Comparison of ENCODE assay signal across 8 cellular contexts in the genomic region with DNA sequence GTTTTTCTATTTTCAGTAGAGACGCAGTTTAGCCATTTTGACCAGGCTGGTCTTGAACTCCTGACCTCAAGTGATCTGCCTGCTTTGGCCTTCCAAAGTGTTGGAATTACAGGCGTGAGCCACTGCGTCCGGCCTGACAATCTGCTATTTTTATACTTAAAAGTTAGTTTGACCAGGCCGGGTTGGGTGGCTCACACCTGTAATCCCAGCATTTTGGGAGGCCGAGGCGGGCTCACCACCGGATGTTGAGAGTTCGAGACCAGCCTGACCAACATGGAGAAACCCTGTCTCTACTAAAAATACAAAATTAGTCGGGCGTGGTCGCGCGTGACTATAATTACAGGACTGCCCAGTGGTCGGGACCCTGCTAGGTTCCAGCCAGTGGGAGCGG. TPM values are rescaled to one million over a fixed set of nuclear protein-coding genes. Genes with fewer than 3 reads are reported as not detected.
DNase-seq lines count a peak whose midpoint lies in the region; ATAC-seq, FAIRE-seq and TF ChIP-seq lines count a peak whose summit lies in the region.
"Not testable (repeated sequence)": the region's sequence is repeated elsewhere in the genome, so short reads cannot be mapped to it uniquely, and the experiment has no call there.

No MANE protein-coding gene starts in this region.

- peak overlapping the region in 7 of 10 experiments; percentile 27 to 54 (median 38); a peak in 10 of 20 replicates for H3K4me3 ChIP-seq in BLaER1 treated with 17β-estradiol and CSF1 and Interleukin-3, amounts not matched to agents 10 nM and 100 nM
- not testable (repeated sequence) for H3K4me3 ChIP-seq in IMR-90 (ENCODE audit: insufficient read depth, low read depth, low read length); GM12878
- H3K4me3 ChIP-seq in esophagus muscularis mucosa (peak overlapping the region; percentile 48 to 59 (median 48)), skeletal muscle tissue (ENCODE audit: low read length in 3 of 3) (peak overlapping the region in 2 of 3 donors; percentile 29 to 52), upper lobe of right lung (peak overlapping the region; percentile 44)

- H3K9me3 Mint-ChIP-seq in activated CD4-positive, alpha-beta T cell treated with anti-CD3 and anti-CD28 coated beads, Interleukin-2, amount 10 ng/mL, durations not matched to agents 24 days and 14 days; memory B cell: not testable (repeated sequence)

- H2BK20ac ChIP-seq in IMR-90 (ENCODE audit: low read depth, low read length): not testable (repeated sequence)

- H4K20me1 ChIP-seq in BLaER1 treated with 17β-estradiol and CSF1 and Interleukin-3, amounts not matched to agents 10 nM and 100 nM; IMR-90 (ENCODE audit: insufficient read depth, low read length); GM12878 (ENCODE audit: control insufficient read depth, insufficient read depth): not testable (repeated sequence)

- not testable (repeated sequence) for FAIRE-seq in GM12878 (lab: Jason Lieb, UNC)

- H2BK15ac ChIP-seq in IMR-90 (ENCODE audit: low read depth, low read length): not testable (repeated sequence)

- not testable (repeated sequence) for H3K14ac ChIP-seq in IMR-90 (replicated peaks; ENCODE audit: low read depth, low read length)

- peaks cover 16% of the 10 kb centered on the region for H3K4me1 Mint-ChIP-seq in activated CD4-positive, alpha-beta T cell treated with anti-CD3 and anti-CD28 coated beads, Interleukin-2, amount 10 ng/mL, durations not matched to agents 24 days and 14 days
- peaks cover 10% of the 10 kb centered on the region for H3K4me1 Mint-ChIP-seq in memory B cell

- not testable (repeated sequence) for BruUV-seq in IMR-90 (replicated peaks; lab: Mats Ljungman, UMichigan); GM12878 (replicated peaks; lab: Mats Ljungman, UMichigan)

- not testable (repeated sequence) for H2BK5ac ChIP-seq in IMR-90 (ENCODE audit: low read depth, low read length, poor library complexity, severe bottlenecking)

- not testable (repeated sequence) for H4K8ac ChIP-seq in IMR-90 (ENCODE audit: low read depth in 2 of 2, low read length in 2 of 2)

- H3K9ac ChIP-seq in BLaER1 treated with 17β-estradiol and CSF1 and Interleukin-3, amounts not matched to agents 10 nM and 100 nM; IMR-90 (ENCODE audit: low read depth, low read length); GM12878 (ENCODE audit: control insufficient read depth, insufficient read depth, low read length); skeletal muscle tissue (ENCODE audit: low read depth in 1 of 3, low read length in 3 of 3): not testable (repeated sequence)

- CTCF ChIA-PET in IMR-90 (lab: Yijun Ruan, JAX): interaction anchor here (1.0 kb wide), 1 partner anchor 55 kb away, joined by 4 read pairs; no protein-coding TSS in a partner anchor
- CTCF ChIA-PET in GM12878 (lab: Yijun Ruan, JAX): not testable (repeated sequence)

- H3K9me3 ChIP-seq in BLaER1 treated with 17β-estradiol and CSF1 and Interleukin-3, amounts not matched to agents 10 nM and 100 nM (replicated peaks in 1 of 11); IMR-90 (ENCODE audit: control insufficient read depth, insufficient read depth, low read length); GM12878 (replicated peaks; ENCODE audit: control insufficient read depth, insufficient read depth, low read length); esophagus muscularis mucosa; skeletal muscle tissue (ENCODE audit: control insufficient read depth in 3 of 3, low read length in 3 of 3); upper lobe of right lung: not testable (repeated sequence)

- peak overlapping the region in 5 of 11 experiments; percentile 12 to 50 (median 22); a peak in 5 of 22 replicates for H3K4me2 ChIP-seq in BLaER1 treated with 17β-estradiol and CSF1 and Interleukin-3, amounts not matched to agents 10 nM and 100 nM
- not testable (repeated sequence) for H3K4me2 ChIP-seq in IMR-90 (ENCODE audit: low read depth, low read length)
- peak overlapping the region; percentile 35; the same call in 1 of the 2 replicates for H3K4me2 ChIP-seq in GM12878 (ENCODE audit: control insufficient read depth, insufficient read depth)

- H3K27ac Mint-ChIP-seq in activated CD4-positive, alpha-beta T cell treated with anti-CD3 and anti-CD28 coated beads, Interleukin-2, amount 10 ng/mL, durations not matched to agents 24 days and 14 days: peak overlapping the region; percentile 69
- H3K27ac Mint-ChIP-seq in memory B cell: peak overlapping the region; percentile 45

- H4K5ac ChIP-seq in IMR-90 (ENCODE audit: low read depth, low read length): not testable (repeated sequence)

- TF ChIP-seq CTCF in IMR-90 (conservative IDR thresholded peaks at IDR 0.05; ENCODE audit: low read depth, low read length); GM12878 (IDR thresholded peaks at IDR 0.05 in 2 of 3, conservative IDR thresholded peaks at IDR 0.05 in 1 of 3; ENCODE audit: control insufficient read depth in 2 of 3, extremely low read depth in 1 of 3, insufficient read depth in 1 of 3, low read depth in 3 of 3, low read length in 3 of 3); esophagus muscularis mucosa (IDR thresholded peaks at IDR 0.05); upper lobe of right lung (IDR thresholded peaks at IDR 0.05): not testable (repeated sequence)

- not testable (repeated sequence) for H3K18ac ChIP-seq in IMR-90 (ENCODE audit: low read depth, low read length)

- not testable (repeated sequence) for H2AK5ac ChIP-seq in IMR-90 (ENCODE audit: low read depth, low read length)

- not testable (repeated sequence) for TF ChIP-seq RAD21 in IMR-90 (IDR thresholded peaks at IDR 0.05; ENCODE audit: low read length); GM12878 (IDR thresholded peaks at IDR 0.05; ENCODE audit: insufficient read depth, low read depth, low read length)

- H3K9me1 ChIP-seq in IMR-90 (ENCODE audit: insufficient read depth, low read length): not testable (repeated sequence)

- DNase-seq in IMR-90; activated CD4-positive, alpha-beta T cell treated with anti-CD3 and anti-CD28 coated beads, Interleukin-2, amount 10 ng/mL, durations not matched to agents 24 days and 14 days; GM12878 (ENCODE audit: low read depth, low spot score); esophagus muscularis mucosa (ENCODE audit: extremely low spot score); memory B cell (ENCODE audit: low spot score in 2 of 2); upper lobe of right lung: not testable (repeated sequence)

- dilution Hi-C loops in IMR-90 (cut with HindIII; ENCODE audit: low sequenced_read_pairs, unreplicated experiment): not testable (repeated sequence)

- not testable (repeated sequence) for H2BK120ac ChIP-seq in IMR-90 (ENCODE audit: low read depth, low read length)

- H3K27me3 Mint-ChIP-seq in activated CD4-positive, alpha-beta T cell treated with anti-CD3 and anti-CD28 coated beads, Interleukin-2, amount 10 ng/mL, durations not matched to agents 24 days and 14 days; memory B cell: not testable (repeated sequence)

- not testable (repeated sequence) for H3K36me3 ChIP-seq in BLaER1 treated with 17β-estradiol and CSF1 and Interleukin-3, amounts not matched to agents 10 nM and 100 nM; IMR-90 (ENCODE audit: control insufficient read depth, insufficient read depth, low read length); GM12878 (ENCODE audit: control insufficient read depth in 2 of 2, insufficient read depth in 2 of 2, low read length in 1 of 2); esophagus muscularis mucosa; skeletal muscle tissue (ENCODE audit: control insufficient read depth in 3 of 3, insufficient read depth in 3 of 3, low read length in 3 of 3); upper lobe of right lung

- H3K79me1 ChIP-seq in IMR-90 (ENCODE audit: low read depth in 1 of 2, low read length in 2 of 2): not testable (repeated sequence)

- not testable (repeated sequence) for H3K27me3 ChIP-seq in BLaER1 treated with 17β-estradiol and CSF1 and Interleukin-3, amounts not matched to agents 10 nM and 100 nM; IMR-90 (ENCODE audit: control insufficient read depth, insufficient read depth, low read length); GM12878 (replicated peaks in 1 of 2; ENCODE audit: control insufficient read depth in 2 of 2, insufficient read depth in 2 of 2, low read length in 1 of 2); esophagus muscularis mucosa; skeletal muscle tissue (ENCODE audit: control insufficient read depth in 3 of 3, insufficient read depth in 3 of 3, low read length in 3 of 3); upper lobe of right lung

- TF ChIP-seq EP300 in GM12878 (IDR thresholded peaks at IDR 0.05; ENCODE audit: borderline replicate concordance in 1 of 2, control insufficient read depth in 1 of 2, low read depth in 2 of 2, low read length in 2 of 2); esophagus muscularis mucosa (IDR thresholded peaks at IDR 0.05): not testable (repeated sequence)

- peak overlapping the region; percentile 56 for H3K4me3 Mint-ChIP-seq in activated CD4-positive, alpha-beta T cell treated with anti-CD3 and anti-CD28 coated beads, Interleukin-2, amount 10 ng/mL, durations not matched to agents 24 days and 14 days
- peak overlapping the region; percentile 70 for H3K4me3 Mint-ChIP-seq in memory B cell

- 0 out of 22 replicates have a peak overlapping the region, but pooled peaks of 1 of the 11 experiments have one; percentile 6 for H3K27ac ChIP-seq in BLaER1 treated with 17β-estradiol and CSF1 and Interleukin-3, amounts not matched to agents 10 nM and 100 nM
- H3K27ac ChIP-seq in IMR-90 (ENCODE audit: insufficient read depth, low read length); GM12878 (ENCODE audit: control insufficient read depth, insufficient read depth); skeletal muscle tissue (ENCODE audit: low read depth, low read length); upper lobe of right lung: not testable (repeated sequence)
- H3K27ac ChIP-seq in esophagus muscularis mucosa (replicated peaks in 1 of 4): peak overlapping the region in 3 of 4 donors; percentile 42 to 52 (median 44)

- not testable (repeated sequence) for ATAC-seq in IMR-90 (ENCODE audit: low read depth); GM12878; memory B cell (ENCODE audit: low read depth); upper lobe of right lung

- H3K56ac ChIP-seq in IMR-90 (ENCODE audit: extremely low read depth, insufficient read depth, low read length): not testable (repeated sequence)

- H3K4me1 ChIP-seq in BLaER1 treated with 17β-estradiol and CSF1 and Interleukin-3, amounts not matched to agents 10 nM and 100 nM: peaks cover 9 to 27% (median 20%) of the 10 kb centered on the region in 10 experiments
- H3K4me1 ChIP-seq in IMR-90 (ENCODE audit: control insufficient read depth, insufficient read depth, low read length); skeletal muscle tissue (ENCODE audit: control insufficient read depth in 3 of 3, insufficient read depth in 3 of 3, low read length in 3 of 3): not testable (repeated sequence)
- peaks cover 11% of the 10 kb centered on the region for H3K4me1 ChIP-seq in GM12878 (ENCODE audit: control insufficient read depth, insufficient read depth, low read length)
- H3K4me1 ChIP-seq in esophagus muscularis mucosa: peaks cover 3 to 23% (median 18%) of the 10 kb centered on the region in 4 donors
- peaks cover 15% of the 10 kb centered on the region for H3K4me1 ChIP-seq in upper lobe of right lung

- H4K91ac ChIP-seq in IMR-90 (ENCODE audit: insufficient read depth, low read depth, low read length): not testable (repeated sequence)

- H3K36me3 Mint-ChIP-seq in activated CD4-positive, alpha-beta T cell treated with anti-CD3 and anti-CD28 coated beads, Interleukin-2, amount 10 ng/mL, durations not matched to agents 24 days and 14 days (ENCODE audit: low read depth); memory B cell: not testable (repeated sequence)

- intact Hi-C loops in IMR-90 (cut with micrococcal nuclease); activated CD4-positive, alpha-beta T cell treated with anti-CD3 and anti-CD28 coated beads, Interleukin-2, amount 10 ng/mL, durations not matched to agents 24 days and 14 days (cut with micrococcal nuclease); GM12878 (cut with micrococcal nuclease; ENCODE audit: unreplicated experiment); esophagus muscularis mucosa (cut with DNase I); upper lobe of right lung (cut with DNase I): not testable (repeated sequence)

- H3K79me2 ChIP-seq in GM12878 (ENCODE audit: control insufficient read depth, insufficient read depth, low read length): not testable (repeated sequence)

- SMC1A ChIA-PET in GM12878 (lab: Charles Lee; ENCODE audit: uncharacterized antibody, unreplicated experiment): interaction anchor here (0.5 to 1.0 kb wide), 2 partner anchors 27 to 393 kb away, joined by 3 to 5 read pairs; no protein-coding TSS in a partner anchor

- RAD21 ChIA-PET in GM12878 (lab: Charles Lee; ENCODE audit: unreplicated experiment): not testable (repeated sequence)

- not testable (repeated sequence) for TF ChIP-seq POLR2A in IMR-90 (IDR thresholded peaks at IDR 0.05; ENCODE audit: low read depth, low read length); GM12878 (IDR thresholded peaks at IDR 0.05; ENCODE audit: low read depth, low read length); esophagus muscularis mucosa (IDR thresholded peaks at IDR 0.05; ENCODE audit: low read depth)

- H2AK9ac ChIP-seq in IMR-90 (replicated peaks; ENCODE audit: low read depth, low read length, poor library complexity): not testable (repeated sequence)

- not testable (repeated sequence) for H3K23ac ChIP-seq in IMR-90 (ENCODE audit: low read depth, low read length)

- in situ Hi-C loops in IMR-90 (cut with MboI; ENCODE audit: low sequenced_read_pairs); GM12878 (cut with MboI): not testable (repeated sequence)

- WGBS in IMR-90 (ENCODE audit: extremely low coverage in 2 of 2, insufficient read length in 1 of 2), 2 experiments: 87% methylated on average over 4 of the region's 16 CpGs; no CpG with 5 or more reads in 1 of the 2 experiments
- WGBS in GM12878 (ENCODE audit: insufficient coverage, insufficient replicate concordance, low lambda C conversion rate, missing lambda C conversion rate): 42% methylated on average over 14 of the region's 16 CpGs
- WGBS in esophagus muscularis mucosa: 74% methylated on average over 6 of the region's 16 CpGs

- H2AFZ ChIP-seq in IMR-90 (replicated peaks; ENCODE audit: low read length, poor library complexity): peak overlapping the region; percentile 21
- not testable (repeated sequence) for H2AFZ ChIP-seq in GM12878 (ENCODE audit: control insufficient read depth, low read depth, low read length)

- not testable (repeated sequence) for H3K4ac ChIP-seq in IMR-90 (ENCODE audit: low read depth, low read length)

- POLR2A ChIA-PET in IMR-90 (lab: Charles Lee; ENCODE audit: unreplicated experiment); GM12878 (lab: Charles Lee): not testable (repeated sequence)

RNA-seq across cellular contexts. Expression of a gene that starts 19.8 kb away (rescaled TPM):
- 25.5 and 32.5 TPM in 2 replicates for total RNA-seq in IMR-90 (2012; rRNA removed)
- polyA plus RNA-seq in IMR-90 (2012; rRNA removed): 29.2 and 30.8 TPM in 2 replicates
- polyA plus RNA-seq in IMR-90 (2012; cell fraction: cytosol; rRNA removed): 24.3 and 29.8 TPM in 2 replicates
- 16.2 and 24.1 TPM in 2 replicates for polyA plus RNA-seq in IMR-90 (2012; cell fraction: nucleus; rRNA removed; ENCODE audit: low replicate concordance)
- 141 and 150 TPM in 2 replicates for total RNA-seq in activated CD4-positive, alpha-beta T cell treated with anti-CD3 and anti-CD28 coated beads, Interleukin-2, amount 10 ng/mL, durations not matched to agents 24 days and 14 days
- 24.1 and 27.7 TPM in 2 replicates for total RNA-seq in GM12878 (2013; cell fraction: nucleolus; rRNA removed)
- total RNA-seq in GM12878 (2014; rRNA removed): 42.4 and 42.7 TPM in 2 replicates
- total RNA-seq in GM12878 (2014; rRNA removed; fragmentation: Illumina TruSeq; extraction: Trizol): 34.8 and 38.1 TPM in 2 replicates
- total RNA-seq in GM12878 (2021): 73.9 and 84.9 TPM in 2 replicates
- polyA plus RNA-seq in GM12878 (2011; ENCODE audit: low read depth): 10.3 TPM
- polyA plus RNA-seq in GM12878 (2011; rRNA removed): 23.9 and 41.4 TPM in 2 replicates
- polyA plus RNA-seq in GM12878 (2011; cell fraction: cytosol; rRNA removed): 33.2 and 45.5 TPM in 2 replicates
- polyA plus RNA-seq in GM12878 (2011; cell fraction: nucleus; rRNA removed): 22.8 and 28.8 TPM in 2 replicates
- polyA plus RNA-seq in GM12878 (2012): 18.6 and 23.1 TPM in 2 replicates
- 38.1 and 49.7 TPM in 2 replicates for polyA plus RNA-seq in GM12878 (2014; fragmentation: Illumina TruSeq; extraction: Trizol)
- 10 to 100 TPM in 1 of 2 experiments, 1 to 10 TPM in 1; 2.9 to 12.3 TPM for polyA plus RNA-seq in GM12878 (2014; fragmentation: Nextera tagmentation; extraction: Ambion mirVana)
- polyA plus RNA-seq in GM12878 (2014; rRNA removed): 41.7 and 45.1 TPM in 2 replicates
- 100 to 1,000 TPM in 1 of 2 experiments, 10 to 100 TPM in 1; 88.9 to 114 TPM for polyA plus RNA-seq in GM12878 (2016; fragmentation: Nextera tagmentation; extraction: Ambion mirVana)
- 15.7 and 24.9 TPM in 2 replicates for polyA minus RNA-seq in GM12878 (2011; rRNA and poly(A)+ RNA removed)
- polyA minus RNA-seq in GM12878 (2011; cell fraction: cytosol; rRNA and poly(A)+ RNA removed): 7.2 and 10.6 TPM in 2 replicates
- 9.7 and 20.3 TPM in 2 replicates for polyA minus RNA-seq in GM12878 (2011; cell fraction: nucleus; rRNA and poly(A)+ RNA removed)
- total RNA-seq in esophagus muscularis mucosa: 10 to 100 TPM; 26.2 to 26.5 (median 26.4) TPM
- total RNA-seq in skeletal muscle tissue: 13.0 TPM
- total RNA-seq in upper lobe of right lung: 31.2 TPM

RNA-seq across cellular contexts. Expression of a gene that starts 54.0 kb away (rescaled TPM):
- total RNA-seq in IMR-90 (2012; rRNA removed): 3.9 and 5.0 TPM in 2 replicates
- 4.5 and 5.6 TPM in 2 replicates for polyA plus RNA-seq in IMR-90 (2012; rRNA removed)
- 2.5 and 4.1 TPM in 2 replicates for polyA plus RNA-seq in IMR-90 (2012; cell fraction: cytosol; rRNA removed)
- 5.6 and 7.3 TPM in 2 replicates for polyA plus RNA-seq in IMR-90 (2012; cell fraction: nucleus; rRNA removed; ENCODE audit: low replicate concordance)
- total RNA-seq in activated CD4-positive, alpha-beta T cell treated with anti-CD3 and anti-CD28 coated beads, Interleukin-2, amount 10 ng/mL, durations not matched to agents 24 days and 14 days: 2.2 and 2.3 TPM in 2 replicates
- 2.4 and 3.3 TPM in 2 replicates for total RNA-seq in GM12878 (2013; cell fraction: nucleolus; rRNA removed)
- total RNA-seq in GM12878 (2014; rRNA removed): 1.3 and 2.0 TPM in 2 replicates
- total RNA-seq in GM12878 (2014; rRNA removed; fragmentation: Illumina TruSeq; extraction: Trizol): 0.64 and 1.1 TPM in 2 replicates
- total RNA-seq in GM12878 (2021): 0.69 and 1.0 TPM in 2 replicates
- 0.80 TPM for polyA plus RNA-seq in GM12878 (2011; ENCODE audit: low read depth)
- 0.97 and 1.6 TPM in 2 replicates for polyA plus RNA-seq in GM12878 (2011; rRNA removed)
- polyA plus RNA-seq in GM12878 (2011; cell fraction: cytosol; rRNA removed): 0.63 and 1.5 TPM in 2 replicates
- polyA plus RNA-seq in GM12878 (2011; cell fraction: nucleus; rRNA removed): 1.4 and 1.6 TPM in 2 replicates
- 0.90 and 1.1 TPM in 2 replicates for polyA plus RNA-seq in GM12878 (2012)
- polyA plus RNA-seq in GM12878 (2014; fragmentation: Illumina TruSeq; extraction: Trizol): 1.1 and 3.6 TPM in 2 replicates
- polyA plus RNA-seq in GM12878 (2014; fragmentation: Nextera tagmentation; extraction: Ambion mirVana): under 1 TPM; 0.63 to 0.93 TPM
- 1.3 TPM in 2 replicates for polyA plus RNA-seq in GM12878 (2014; rRNA removed)
- 1 to 10 TPM; 1.7 to 1.8 TPM for polyA plus RNA-seq in GM12878 (2016; fragmentation: Nextera tagmentation; extraction: Ambion mirVana)
- 0.73 and 1.8 TPM in 2 replicates for polyA minus RNA-seq in GM12878 (2011; rRNA and poly(A)+ RNA removed)
- polyA minus RNA-seq in GM12878 (2011; cell fraction: cytosol; rRNA and poly(A)+ RNA removed): not detected in 2 replicates
- polyA minus RNA-seq in GM12878 (2011; cell fraction: nucleus; rRNA and poly(A)+ RNA removed): not detected in 2 replicates
- 1 to 10 TPM; 3.1 to 9.1 (median 5.0) TPM for total RNA-seq in esophagus muscularis mucosa
- total RNA-seq in skeletal muscle tissue: 2.6 TPM
- 1.2 TPM for total RNA-seq in upper lobe of right lung
